ENCODE assay signal across 15 cellular contexts in the genomic region with DNA sequence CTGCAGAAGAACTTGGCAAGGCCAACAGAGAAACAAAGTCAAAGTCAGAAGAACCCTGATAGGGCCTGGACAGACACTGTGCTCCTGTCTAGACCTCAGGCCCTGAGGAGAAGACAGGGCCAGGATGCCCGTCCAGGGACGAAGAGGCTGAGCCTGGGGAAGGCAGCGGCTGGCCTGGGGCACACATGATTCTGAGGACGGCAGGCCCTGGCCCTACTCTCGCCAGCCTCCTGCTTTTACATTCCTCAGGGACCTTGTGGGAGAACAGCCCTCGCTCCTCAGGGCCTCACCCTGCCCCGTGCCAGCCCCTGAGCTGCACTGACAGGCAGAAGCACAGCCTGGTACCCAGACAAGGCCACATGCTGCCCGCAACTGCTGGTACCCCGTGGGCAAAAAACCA.
"Had no signal": no experiment of that assay in that cellular context is flagged by ENCODE, and none has a peak within 500 bp of the region (broad histone marks: within the 10 kb centered on the region; RNA-seq: fewer than 3 reads in every experiment).

No MANE protein-coding gene starts in this region.

- H3K36me3 Mint-ChIP-seq: activated CD8-positive, alpha-beta memory T cell treated with anti-CD3 and anti-CD28 coated beads, Interleukin-2, amount 10 ng/mL, durations not matched to agents 7 days and 5 days; activated naive CD4-positive, alpha-beta T cell treated with anti-CD3 and anti-CD28 coated beads, Interleukin-2, amount 10 ng/mL, durations not matched to agents 7 days and 5 days; activated naive CD8-positive, alpha-beta T cell; T-cell had no signal

- H3K27me3 Mint-ChIP-seq: brain had no signal

- H3K27ac Mint-ChIP-seq: activated CD4-positive, alpha-beta memory T cell treated with anti-CD3 and anti-CD28 coated beads, Interleukin-2, amount 10 ng/mL, durations not matched to agents 7 days and 5 days; activated naive CD4-positive, alpha-beta T cell treated with anti-CD3 and anti-CD28 coated beads, Interleukin-2, amount 10 ng/mL, durations not matched to agents 7 days and 5 days; activated naive CD8-positive, alpha-beta T cell; activated naive CD8-positive, alpha-beta T cell treated with anti-CD3 and anti-CD28 coated beads, Interleukin-2, amount 50 U/mL, for 24 hours; T-helper 17 cell had no signal

- DNase-seq: NCI-H2081 treated with DMSO at 0.1 percent for 48 hours, NCI-H446 treated with DMSO at 0.1 percent for 48 hours, SIG-M5 had no signal

- H3K4me3 Mint-ChIP-seq: activated CD4-positive, alpha-beta memory T cell treated with anti-CD3 and anti-CD28 coated beads, Interleukin-2, amount 10 ng/mL, durations not matched to agents 7 days and 5 days; activated CD8-positive, alpha-beta memory T cell treated with anti-CD3 and anti-CD28 coated beads, Interleukin-2, amount 10 ng/mL, durations not matched to agents 7 days and 5 days; activated naive CD4-positive, alpha-beta T cell treated with anti-CD3 and anti-CD28 coated beads, Interleukin-2, amount 10 ng/mL, durations not matched to agents 7 days and 5 days; activated naive CD8-positive, alpha-beta T cell; activated naive CD8-positive, alpha-beta T cell treated with anti-CD3 and anti-CD28 coated beads, Interleukin-2, amount 50 U/mL, for 24 hours; brain; T-cell; T-helper 17 cell had no signal

- H3K9me3 Mint-ChIP-seq: activated CD4-positive, alpha-beta memory T cell treated with anti-CD3 and anti-CD28 coated beads, Interleukin-2, amount 10 ng/mL, durations not matched to agents 7 days and 5 days; activated naive CD4-positive, alpha-beta T cell treated with anti-CD3 and anti-CD28 coated beads, Interleukin-2, amount 10 ng/mL, durations not matched to agents 7 days and 5 days; activated naive CD8-positive, alpha-beta T cell treated with anti-CD3 and anti-CD28 coated beads, Interleukin-2, amount 50 U/mL, for 24 hours; brain; T-cell had no signal

- FAIRE-seq: bronchial epithelial cell, RCC 7860 had no signal

- ATAC-seq: Right ventricle myocardium inferior had no signal

- H3K27ac ChIP-seq: RWPE1 had no signal
